ENCODE assay signal across 9 cellular contexts in the genomic region with DNA sequence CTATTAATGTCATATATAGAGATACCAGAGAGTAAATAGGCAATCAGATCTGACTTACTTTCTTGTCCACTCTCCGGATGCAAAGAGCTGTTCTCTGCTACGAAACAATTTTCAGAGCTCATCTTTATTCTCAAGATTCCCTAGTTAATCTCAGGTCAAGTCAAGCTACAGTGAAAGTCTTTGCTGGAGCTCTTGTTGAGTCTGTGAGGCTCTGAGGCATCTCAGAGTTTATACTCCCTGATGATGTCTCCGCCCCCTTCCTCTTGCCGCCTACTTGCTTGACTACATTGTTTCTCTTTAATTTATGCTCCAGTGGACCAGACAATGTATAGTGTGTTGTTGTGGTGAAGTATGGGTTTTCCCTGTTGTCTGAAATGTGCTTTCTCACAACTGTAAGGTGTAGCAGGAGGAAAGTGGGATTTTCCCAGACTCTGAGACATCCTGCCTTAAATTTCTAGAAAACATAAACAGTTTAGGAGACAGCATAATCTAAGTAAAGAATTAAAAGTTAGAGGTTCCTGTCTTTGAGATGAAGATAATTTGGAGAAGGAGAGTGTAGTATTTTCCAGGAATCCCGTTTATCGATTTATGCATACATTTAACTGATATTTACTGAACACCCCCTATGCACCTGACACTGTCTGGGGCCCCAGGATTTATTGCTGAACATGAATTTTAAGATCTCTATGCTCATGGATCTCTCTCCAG. TPM values are rescaled to one million over a fixed set of nuclear protein-coding genes. Genes with fewer than 3 reads are reported as not detected.
DNase-seq lines count a peak whose midpoint lies in the region; ATAC-seq, FAIRE-seq and TF ChIP-seq lines count a peak whose summit lies in the region.
"Had no signal": no experiment of that assay in that cellular context is flagged by ENCODE, and none has a peak within 500 bp of the region (broad histone marks: within the 10 kb centered on the region; RNA-seq: fewer than 3 reads in every experiment).

TSS of gene CD69 (minus strand) at position 203 of the 708 bp plus-strand sequence. CDS start at position 122, 81 bp downstream.

- ATAC-seq in HG02610 (IDR thresholded peaks at IDR 0.05; ENCODE audit: unreplicated experiment) (peak; percentile 56), gastrocnemius medialis (no peak)
- ATAC-seq: HCT116 had no signal

- intact Hi-C loops in gastrocnemius medialis (cut with DNase I; ENCODE audit: low total_unique reads), result no loop called here

- no peak within 1 kb of the TSS for H3K4me2 ChIP-seq in neural progenitor cell

- TF ChIP-seq CTCF in GM10248 (IDR thresholded peaks at IDR 0.05; ENCODE audit: control extremely low read depth, extremely low read depth, low read depth, missing control alignments) (no peak), neural progenitor cell (IDR thresholded peaks at IDR 0.05) (no peak), gastrocnemius medialis (IDR thresholded peaks at IDR 0.05 in 4 of 5, conservative IDR thresholded peaks at IDR 0.05 in 1 of 5) (no peak)

- DNase-seq in GM10248 (ENCODE audit: extremely low spot score) (peak; percentile 42), RCC 7860 (ENCODE audit: low spot score) (peak; percentile 6), neural progenitor cell (ENCODE audit: low spot score) (peak; percentile 60), NCI-H2107 (lab: John Stamatoyannopoulos, UW) (no peak), cerebellum (ENCODE audit: low spot score) (no peak), gastrocnemius medialis (no peak)
- DNase-seq in activated naive CD4-positive, alpha-beta T cell treated with Interleukin-2 at 50 U/mL for 16 hours, result peak; percentile 82

- no peak within 1 kb of the TSS for H3K4me3 Mint-ChIP-seq in neural progenitor cell

- H3K36me3 ChIP-seq in neural progenitor cell, result no peaks in the 10 kb centered on the region
- H3K36me3 ChIP-seq in gastrocnemius medialis, result no peaks in the 10 kb centered on the region

- no peaks in the 10 kb centered on the region for H3K36me3 Mint-ChIP-seq in neural progenitor cell

- CTCF ChIA-PET in GM10248 (lab: Yijun Ruan, JAX), result interaction anchor here (0.8 to 4.1 kb wide), 9 partner anchors 9 to 378 kb away, joined by 3 to 77 read pairs (median 5); no protein-coding TSS in a partner anchor

- H3F3A ChIP-seq in neural progenitor cell (ENCODE audit: low read depth), result no peaks in the 10 kb centered on the region

- no peaks in the 10 kb centered on the region for H4K20me1 ChIP-seq in neural progenitor cell (ENCODE audit: low read depth)

- no peak for FAIRE-seq in RCC 7860 (lab: Jason Lieb, UNC)

- no peaks in the 10 kb centered on the region for H3K79me2 ChIP-seq in neural progenitor cell (ENCODE audit: low read depth)

- H3K4me3 ChIP-seq in neural progenitor cell (no peak within 1 kb of the TSS), gastrocnemius medialis (no peak within 1 kb of the TSS)

- no peak within 1 kb of the TSS for H3K27ac ChIP-seq in neural progenitor cell
- no peak within 1 kb of the TSS for H3K27ac ChIP-seq in gastrocnemius medialis

- no peaks in the 10 kb centered on the region for H3K9me3 ChIP-seq in neural progenitor cell (ENCODE audit: low read depth)
- H3K9me3 ChIP-seq in gastrocnemius medialis, result no peaks in the 10 kb centered on the region

- peaks cover 7% of the 10 kb centered on the region for H3K4me1 Mint-ChIP-seq in neural progenitor cell

- no peaks in the 10 kb centered on the region for H3K27me3 Mint-ChIP-seq in neural progenitor cell (ENCODE audit: insufficient read depth, low read depth)

- no peak within 1 kb of the TSS for H3K9ac ChIP-seq in neural progenitor cell

- POLR2A ChIA-PET in GM10248 (lab: Yijun Ruan, JAX), result interaction anchor here (0.6 to 1.4 kb wide), 9 partner anchors 10 to 88 kb away, joined by 3 to 6 read pairs (median 4); no protein-coding TSS in a partner anchor

- no peaks in the 10 kb centered on the region for H3K9me3 Mint-ChIP-seq in neural progenitor cell

- no peaks in the 10 kb centered on the region for H3K27me3 ChIP-seq in neural progenitor cell
- no peaks in the 10 kb centered on the region for H3K27me3 ChIP-seq in gastrocnemius medialis

- no peak for TF ChIP-seq POLR2A in gastrocnemius medialis (IDR thresholded peaks at IDR 0.05)

- in situ Hi-C loops in gastrocnemius medialis (cut with MboI; ENCODE audit: low sequenced_read_pairs in 4 of 4), result no loop called here

- no peak within 1 kb of the TSS for H3K27ac Mint-ChIP-seq in neural progenitor cell

- H2AFZ ChIP-seq in neural progenitor cell (replicated peaks), result peak within 1 kb of the TSS; percentile 83

- peaks cover 9% of the 10 kb centered on the region for H3K4me1 ChIP-seq in neural progenitor cell
- no peaks in the 10 kb centered on the region for H3K4me1 ChIP-seq in gastrocnemius medialis

RNA-seq across cellular contexts. Expression of gene CD69, which starts in this region (rescaled TPM):
- total RNA-seq in neural progenitor cell (ENCODE audit: low replicate concordance), result not detected in 2 replicates
- 0.64 TPM for total RNA-seq in cerebellum
- under 1 TPM in 3 of 4 donors, not detected in 1; 0.41 to 0.72 (median 0.51) TPM for total RNA-seq in gastrocnemius medialis

Comparison
In these comparisons a context has a peak if more than half of its experiments do, and no peak if none do; other contexts are left out.
1. Peak in DNase-seq in neural progenitor cell; RNA of the gene not detected or under 1 TPM.
2. DNase-seq: peak in GM10248 (single experiment), RCC 7860 (single experiment) and activated naive CD4-positive, alpha-beta T cell treated with Interleukin-2 at 50 U/mL for 16 hours (single experiment); none in NCI-H2107 (single experiment), cerebellum (single experiment) and gastrocnemius medialis (0 of 2).